In genomic region chr10:87861953-87862643, GRCh38 we compare ENCODE assay signal across 8 cellular contexts. TPM values are rescaled to one million over a fixed set of nuclear protein-coding genes. Genes with fewer than 3 reads are reported as not detected.
A peak's percentile ranks its signal among the peaks of the same experiment; 100 is the strongest.
DNase-seq lines count a peak whose midpoint lies in the region; ATAC-seq and TF ChIP-seq lines count a peak whose summit lies in the region.

No MANE protein-coding gene starts in this region.

- H3K9me2 ChIP-seq in DOHH2 (replicated peaks; ENCODE audit: control insufficient read depth, low read length): no peaks in the 10 kb centered on the region

- H3F3A ChIP-seq in DOHH2 (ENCODE audit: control insufficient read depth, insufficient read depth): peaks cover 11% of the 10 kb centered on the region

- peaks cover 24 to 31% (median 28%) of the 10 kb centered on the region in 3 donors for H3K4me1 Mint-ChIP-seq in IgD-negative memory B cell
- peaks cover 41% of the 10 kb centered on the region for H3K4me1 Mint-ChIP-seq in activated naive CD8-positive, alpha-beta T cell (ENCODE audit: low read depth)

- no peaks in the 10 kb centered on the region for H3K27me3 ChIP-seq in DOHH2 (ENCODE audit: control insufficient read depth, low read length)
- H3K27me3 ChIP-seq in suprapubic skin: no peaks in the 10 kb centered on the region

- H3K4me3 Mint-ChIP-seq in IgD-negative memory B cell: peak overlapping the region; percentile 95 to 98 (median 96)
- H3K4me3 Mint-ChIP-seq in activated naive CD8-positive, alpha-beta T cell: peak overlapping the region; percentile 95

- no peak for TF ChIP-seq CTCF in DOHH2 (IDR thresholded peaks at IDR 0.05; ENCODE audit: low read depth, low read length, poor library complexity, severe bottlenecking)
- TF ChIP-seq CTCF in suprapubic skin (IDR thresholded peaks at IDR 0.05): no peak

- peak in 1 of 2 donors; percentile 3 for TF ChIP-seq POLR2A in suprapubic skin (IDR thresholded peaks at IDR 0.05)

- H3K36me3 ChIP-seq in DOHH2 (ENCODE audit: control insufficient read depth, low read length) (peaks cover 36% of the 10 kb centered on the region), suprapubic skin (no peaks in the 10 kb centered on the region)

- ATAC-seq in GM21515 (IDR thresholded peaks at IDR 0.05; ENCODE audit: unreplicated experiment) (peak; percentile 58), SK-N-SH treated with all-trans-retinoic acid at 6 μM for 48 hours (peak; percentile 60)

- no peaks in the 10 kb centered on the region for H3K36me3 Mint-ChIP-seq in IgD-negative memory B cell
- no peaks in the 10 kb centered on the region for H3K36me3 Mint-ChIP-seq in activated naive CD8-positive, alpha-beta T cell

- peaks cover 23% of the 10 kb centered on the region for H3K4me1 ChIP-seq in DOHH2 (ENCODE audit: control insufficient read depth, low read length)
- peaks cover 22% of the 10 kb centered on the region for H3K4me1 ChIP-seq in suprapubic skin

- DNase-seq in glomerular visceral epithelial cell (ENCODE audit: extremely low spot score) (peak; percentile 97), occipital lobe (lab: John Stamatoyannopoulos, UW) (peak; percentile 89), suprapubic skin (ENCODE audit: low spot score in 2 of 2) (peak; percentile 97 to 98)

- peaks cover 28% of the 10 kb centered on the region for H4K20me1 ChIP-seq in DOHH2 (ENCODE audit: control insufficient read depth, insufficient read depth, low read depth, low read length)

- peak overlapping the region; percentile 91 for H3K4me3 ChIP-seq in DOHH2 (ENCODE audit: low read length)
- peak overlapping the region; percentile 90 for H3K4me3 ChIP-seq in suprapubic skin

- H3K4me2 ChIP-seq in DOHH2 (ENCODE audit: low read length): peak overlapping the region; percentile 85

- WGBS in suprapubic skin: under 1% methylated on average over 31 of the region's 56 CpGs

- H3K27ac Mint-ChIP-seq in IgD-negative memory B cell: peak overlapping the region; percentile 92 to 99 (median 95)
- peak overlapping the region; percentile 89 for H3K27ac Mint-ChIP-seq in activated naive CD8-positive, alpha-beta T cell

- H3K79me2 ChIP-seq in DOHH2 (ENCODE audit: control insufficient read depth, low read length): peaks cover 64% of the 10 kb centered on the region

- no peaks in the 10 kb centered on the region for H3K9me3 Mint-ChIP-seq in IgD-negative memory B cell
- no peaks in the 10 kb centered on the region for H3K9me3 Mint-ChIP-seq in activated naive CD8-positive, alpha-beta T cell (ENCODE audit: low read depth)

- peak overlapping the region; percentile 89 for H3K27ac ChIP-seq in DOHH2 (ENCODE audit: low read depth, low read length)
- peak overlapping the region; percentile 97 for H3K27ac ChIP-seq in suprapubic skin

- H3K9me3 ChIP-seq in DOHH2 (ENCODE audit: control insufficient read depth, insufficient read depth, low read length) (no peaks in the 10 kb centered on the region), suprapubic skin (no peaks in the 10 kb centered on the region)

- no peak for TF ChIP-seq EP300 in suprapubic skin (IDR thresholded peaks at IDR 0.05)

- no peaks in the 10 kb centered on the region for H3K27me3 Mint-ChIP-seq in IgD-negative memory B cell
- no peaks in the 10 kb centered on the region for H3K27me3 Mint-ChIP-seq in activated naive CD8-positive, alpha-beta T cell

TF ChIP-seq in SK-N-SH treated with all-trans-retinoic acid at 6 μM for 48 hours, 23 proteins besides CTCF, POLR2A, EP300 and RAD21:
- TF ChIP-seq ARNTL (CRISPR knock-in tag; IDR thresholded peaks at IDR 0.05; ENCODE audit: borderline replicate concordance, low read depth): no peak
- TF ChIP-seq BACH2 (CRISPR knock-in tag; IDR thresholded peaks at IDR 0.05; ENCODE audit: borderline replicate concordance): no peak
- TF ChIP-seq RARB (CRISPR knock-in tag; IDR thresholded peaks at IDR 0.05): no peak; the same call in 1 of the 2 replicates
- no peak; the same call in 1 of the 2 replicates for TF ChIP-seq ISL1 (CRISPR knock-in tag; IDR thresholded peaks at IDR 0.05)
- TF ChIP-seq PPARA (CRISPR knock-in tag; IDR thresholded peaks at IDR 0.05; ENCODE audit: borderline replicate concordance): no peak
- TF ChIP-seq ZFP3 (CRISPR knock-in tag; IDR thresholded peaks at IDR 0.05): no peak
- TF ChIP-seq TCF4 (CRISPR knock-in tag; IDR thresholded peaks at IDR 0.05; ENCODE audit: borderline replicate concordance): peak; percentile 22; the same call in 1 of the 2 replicates
- TF ChIP-seq CREB5 (CRISPR knock-in tag; IDR thresholded peaks at IDR 0.05; ENCODE audit: low read depth): no peak
- TF ChIP-seq GLIS3 (CRISPR knock-in tag; IDR thresholded peaks at IDR 0.05): no peak
- TF ChIP-seq, protein P1, sequence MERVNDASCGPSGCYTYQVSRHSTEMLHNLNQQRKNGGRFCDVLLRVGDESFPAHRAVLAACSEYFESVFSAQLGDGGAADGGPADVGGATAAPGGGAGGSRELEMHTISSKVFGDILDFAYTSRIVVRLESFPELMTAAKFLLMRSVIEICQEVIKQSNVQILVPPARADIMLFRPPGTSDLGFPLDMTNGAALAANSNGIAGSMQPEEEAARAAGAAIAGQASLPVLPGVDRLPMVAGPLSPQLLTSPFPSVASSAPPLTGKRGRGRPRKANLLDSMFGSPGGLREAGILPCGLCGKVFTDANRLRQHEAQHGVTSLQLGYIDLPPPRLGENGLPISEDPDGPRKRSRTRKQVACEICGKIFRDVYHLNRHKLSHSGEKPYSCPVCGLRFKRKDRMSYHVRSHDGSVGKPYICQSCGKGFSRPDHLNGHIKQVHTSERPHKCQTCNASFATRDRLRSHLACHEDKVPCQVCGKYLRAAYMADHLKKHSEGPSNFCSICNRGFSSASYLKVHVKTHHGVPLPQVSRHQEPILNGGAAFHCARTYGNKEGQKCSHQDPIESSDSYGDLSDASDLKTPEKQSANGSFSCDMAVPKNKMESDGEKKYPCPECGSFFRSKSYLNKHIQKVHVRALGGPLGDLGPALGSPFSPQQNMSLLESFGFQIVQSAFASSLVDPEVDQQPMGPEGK (CRISPR knock-in tag; IDR thresholded peaks at IDR 0.05; ENCODE audit: borderline replicate concordance): 0 out of 2 replicates have a peak, but pooled peaks have one; percentile 46
TF ChIP-seq in SK-N-SH treated with all-trans-retinoic acid at 6 μM for 48 hours: peak in this region for 2.

RNA-seq across cellular contexts. Expression of gene KLLN, which starts 1.2 kb away (rescaled TPM):
- 0.25 TPM for polyA plus RNA-seq in IgD-negative memory B cell
- 0.62 TPM for total RNA-seq in occipital lobe
- under 1 TPM in 3 of 4 donors, not detected in 1; 0.24 to 0.85 (median 0.34) TPM for total RNA-seq in suprapubic skin

RNA-seq across cellular contexts. Expression of gene PTEN, which starts 1.3 kb away (rescaled TPM):
- polyA plus RNA-seq in IgD-negative memory B cell: 40.4 TPM
- total RNA-seq in occipital lobe (266 TPM), suprapubic skin (100 to 1,000 TPM in 2 of 4 donors, 10 to 100 TPM in 2; 69.1 to 141 (median 91.8) TPM)

RNA-seq across cellular contexts. Expression of gene ATAD1, which starts 44.1 kb away (rescaled TPM):
- 31.9 TPM for polyA plus RNA-seq in IgD-negative memory B cell
- total RNA-seq in occipital lobe (85.3 TPM), suprapubic skin (10 to 100 TPM; 29.9 to 40.6 (median 31.5) TPM)

Comparison
In these comparisons a context has a peak if more than half of its experiments do, and no peak if none do; other contexts are left out.
1. Peak in every context shown above with its lines: DNase-seq, ATAC-seq, H3K4me3 ChIP-seq and H3K27ac ChIP-seq.